In genomic region chr4:19575959-19576358, GRCh38 we compare ENCODE assay signal across 25 cellular contexts.
DNase-seq lines count a peak whose midpoint lies in the region; ATAC-seq and TF ChIP-seq lines count a peak whose summit lies in the region.
"Had no signal": no experiment of that assay in that cellular context is flagged by ENCODE, and none has a peak within 500 bp of the region (broad histone marks: within the 10 kb centered on the region; RNA-seq: fewer than 3 reads in every experiment).

No MANE protein-coding gene starts in this region.

- no peaks in the 10 kb centered on the region for H3K36me3 Mint-ChIP-seq in stimulated activated naive B cell treated with anti-CD40 and anti-IgM and Interleukin-4, amounts not matched to agents 10 μg/mL and 1 μg/mL and 100 μg/mL, for 72 hours
- H3K36me3 Mint-ChIP-seq: activated CD8-positive, alpha-beta memory T cell treated with anti-CD3 and anti-CD28 coated beads, Interleukin-2, amount 10 ng/mL, durations not matched to agents 7 days and 5 days; CD4-positive, alpha-beta memory T cell had no signal

- H3K4me2 ChIP-seq in smooth muscle cell, result no peak overlapping the region
- H3K4me2 ChIP-seq: A549 had no signal

- WGBS in smooth muscle cell (ENCODE audit: low lambda C conversion rate), result 92% methylated on average over 5 of the region's 5 CpGs

- H3K36me3 ChIP-seq in smooth muscle cell (ENCODE audit: low read depth), result no peaks in the 10 kb centered on the region
- H3K36me3 ChIP-seq: brain microvascular endothelial cell, upper lobe of right lung had no signal

- peak; percentile 55 to 74 for ATAC-seq in stimulated activated naive B cell treated with anti-CD40 and anti-IgM and Interleukin-4, amounts not matched to agents 10 μg/mL and 1 μg/mL and 100 μg/mL, for 72 hours (replicated peaks)
- ATAC-seq in GM18505 (IDR thresholded peaks at IDR 0.05; ENCODE audit: unreplicated experiment), result no peak
- ATAC-seq: A549; activated CD8-positive, alpha-beta memory T cell treated with anti-CD3 and anti-CD28 coated beads, Interleukin-2, amount 10 ng/mL, durations not matched to agents 7 days and 5 days; activated naive CD8-positive, alpha-beta T cell treated with anti-CD3 and anti-CD28 coated beads, Interleukin-2, amount 50 U/mL, for 24 hours; activated T-helper 17 cell treated with anti-CD3 and anti-CD28 coated beads, Interleukin-2, amount 50 U/mL, for 72 hours; natural killer cell treated with Interleukin-12 subunit alpha and Interleukin-12 subunit beta and Interleukin-15 and Interleukin-18, amount 100 ng/mL, for 72 hours; stimulated activated naive CD8-positive, alpha-beta T cell treated with anti-CD3 and anti-CD28 coated beads, Interleukin-15, amount 100 ng/mL, for 72 hours; upper lobe of right lung had no signal

- H3K79me2 ChIP-seq in smooth muscle cell (ENCODE audit: low read depth), result no peaks in the 10 kb centered on the region

- DNase-seq in SIG-M5 treated with dmso at 0.1 percent for 504 hours (lab: John Stamatoyannopoulos, UW; ENCODE audit: unreplicated experiment), result peak; percentile 5
- DNase-seq in SIG-M5 (lab: John Stamatoyannopoulos, UW), result no peak
- peak; percentile 62 for DNase-seq in MV-4-11 (lab: John Stamatoyannopoulos, UW)
- peak; percentile 29 for DNase-seq in epithelial cell of esophagus (ENCODE audit: low read depth)
- DNase-seq in stimulated activated naive B cell treated with anti-CD40 and anti-IgM and Interleukin-4, amounts not matched to agents 10 μg/mL and 1 μg/mL and 100 μg/mL, for 72 hours, result peak; percentile 0
- DNase-seq in smooth muscle cell (lab: John Stamatoyannopoulos, UW; ENCODE audit: unreplicated experiment), result no peak
- DNase-seq in stimulated activated naive CD4-positive, alpha-beta T cell (lab: John Stamatoyannopoulos, UW), result no peak
- DNase-seq: activated CD4-positive, alpha-beta T cell treated with anti-CD3 and anti-CD28 coated beads for 4 hours; activated CD8-positive, alpha-beta memory T cell treated with anti-CD3 and anti-CD28 coated beads, Interleukin-2, amount 10 ng/mL, durations not matched to agents 7 days and 5 days; activated naive CD8-positive, alpha-beta T cell treated with anti-CD3 and anti-CD28 coated beads, Interleukin-2, amount 50 U/mL, for 24 hours; brain microvascular endothelial cell; CD4-positive, alpha-beta memory T cell; DND-41; foreskin melanocyte; kidney glomerular epithelial cell; NCI-H187; NCI-H774; stimulated activated CD4-positive, alpha-beta T cell treated with anti-CD3 and anti-CD28 coated beads, Interleukin-1b, Interleukin-23, amount 100 ng/mL, for 48 hours; stimulated activated naive CD8-positive, alpha-beta T cell treated with anti-CD3 and anti-CD28 coated beads, Interleukin-15, amount 100 ng/mL, for 72 hours; upper lobe of right lung had no signal

- H3K4me3 ChIP-seq in epithelial cell of esophagus (ENCODE audit: low read length) (no peak overlapping the region), smooth muscle cell (no peak overlapping the region)
- H3K4me3 ChIP-seq: A549, coronary artery, upper lobe of right lung had no signal

- no peak overlapping the region for H2AFZ ChIP-seq in smooth muscle cell (ENCODE audit: low read depth)

- H3K27me3 ChIP-seq in smooth muscle cell (ENCODE audit: low read depth), result no peaks in the 10 kb centered on the region
- H3K27me3 ChIP-seq: brain microvascular endothelial cell, upper lobe of right lung had no signal

- no peak overlapping the region for H3K9ac ChIP-seq in smooth muscle cell (ENCODE audit: low read depth)

- no peaks in the 10 kb centered on the region for H3F3A ChIP-seq in smooth muscle cell (ENCODE audit: low read depth)

- H4K20me1 ChIP-seq in smooth muscle cell (ENCODE audit: low read depth), result no peaks in the 10 kb centered on the region

- no peak overlapping the region for H3K27ac ChIP-seq in smooth muscle cell (ENCODE audit: low read depth)
- H3K27ac ChIP-seq: A549, brain microvascular endothelial cell, coronary artery, upper lobe of right lung had no signal

- no peaks in the 10 kb centered on the region for H3K4me1 ChIP-seq in smooth muscle cell (ENCODE audit: low read depth)
- H3K4me1 ChIP-seq: A549, upper lobe of right lung had no signal

- TF ChIP-seq POLR2A in GM18505 (IDR thresholded peaks at IDR 0.05; ENCODE audit: borderline replicate concordance, extremely low read depth, insufficient read depth, insufficient read length), result no peak

- no peak overlapping the region for H3K4me3 Mint-ChIP-seq in stimulated activated naive B cell treated with anti-CD40 and anti-IgM and Interleukin-4, amounts not matched to agents 10 μg/mL and 1 μg/mL and 100 μg/mL, for 72 hours
- H3K4me3 Mint-ChIP-seq: activated CD8-positive, alpha-beta memory T cell treated with anti-CD3 and anti-CD28 coated beads, Interleukin-2, amount 10 ng/mL, durations not matched to agents 7 days and 5 days; activated naive CD8-positive, alpha-beta T cell treated with anti-CD3 and anti-CD28 coated beads, Interleukin-2, amount 50 U/mL, for 24 hours; activated T-helper 17 cell treated with anti-CD3 and anti-CD28 coated beads, Interleukin-2, amount 50 U/mL, for 72 hours; CD4-positive, alpha-beta memory T cell; natural killer cell treated with Interleukin-12 subunit alpha and Interleukin-12 subunit beta and Interleukin-15 and Interleukin-18, amount 100 ng/mL, for 72 hours; stimulated activated naive CD8-positive, alpha-beta T cell treated with anti-CD3 and anti-CD28 coated beads, Interleukin-15, amount 100 ng/mL, for 72 hours had no signal

- no peaks in the 10 kb centered on the region for H3K9me3 ChIP-seq in smooth muscle cell (replicated peaks; ENCODE audit: low read depth)
- H3K9me3 ChIP-seq: A549, upper lobe of right lung had no signal

- H3K4me1 Mint-ChIP-seq in stimulated activated naive B cell treated with anti-CD40 and anti-IgM and Interleukin-4, amounts not matched to agents 10 μg/mL and 1 μg/mL and 100 μg/mL, for 72 hours, result peaks cover 0 to 3% of the 10 kb centered on the region in 2 donors
- H3K4me1 Mint-ChIP-seq: activated CD8-positive, alpha-beta memory T cell treated with anti-CD3 and anti-CD28 coated beads, Interleukin-2, amount 10 ng/mL, durations not matched to agents 7 days and 5 days; activated naive CD8-positive, alpha-beta T cell treated with anti-CD3 and anti-CD28 coated beads, Interleukin-2, amount 50 U/mL, for 24 hours; activated T-helper 17 cell treated with anti-CD3 and anti-CD28 coated beads, Interleukin-2, amount 50 U/mL, for 72 hours; CD4-positive, alpha-beta memory T cell; stimulated activated naive CD8-positive, alpha-beta T cell treated with anti-CD3 and anti-CD28 coated beads, Interleukin-15, amount 100 ng/mL, for 72 hours had no signal

- H3K27me3 Mint-ChIP-seq in stimulated activated naive B cell treated with anti-CD40 and anti-IgM and Interleukin-4, amounts not matched to agents 10 μg/mL and 1 μg/mL and 100 μg/mL, for 72 hours, result no peaks in the 10 kb centered on the region
- H3K27me3 Mint-ChIP-seq: activated CD8-positive, alpha-beta memory T cell treated with anti-CD3 and anti-CD28 coated beads, Interleukin-2, amount 10 ng/mL, durations not matched to agents 7 days and 5 days; activated naive CD8-positive, alpha-beta T cell treated with anti-CD3 and anti-CD28 coated beads, Interleukin-2, amount 50 U/mL, for 24 hours; activated T-helper 17 cell treated with anti-CD3 and anti-CD28 coated beads, Interleukin-2, amount 50 U/mL, for 72 hours; CD4-positive, alpha-beta memory T cell; natural killer cell treated with Interleukin-12 subunit alpha and Interleukin-12 subunit beta and Interleukin-15 and Interleukin-18, amount 100 ng/mL, for 72 hours; stimulated activated naive CD8-positive, alpha-beta T cell treated with anti-CD3 and anti-CD28 coated beads, Interleukin-15, amount 100 ng/mL, for 72 hours had no signal

- no peak overlapping the region for H3K27ac Mint-ChIP-seq in stimulated activated naive B cell treated with anti-CD40 and anti-IgM and Interleukin-4, amounts not matched to agents 10 μg/mL and 1 μg/mL and 100 μg/mL, for 72 hours
- H3K27ac Mint-ChIP-seq: activated CD8-positive, alpha-beta memory T cell treated with anti-CD3 and anti-CD28 coated beads, Interleukin-2, amount 10 ng/mL, durations not matched to agents 7 days and 5 days; activated naive CD8-positive, alpha-beta T cell treated with anti-CD3 and anti-CD28 coated beads, Interleukin-2, amount 50 U/mL, for 24 hours; activated T-helper 17 cell treated with anti-CD3 and anti-CD28 coated beads, Interleukin-2, amount 50 U/mL, for 72 hours; CD4-positive, alpha-beta memory T cell; natural killer cell treated with Interleukin-12 subunit alpha and Interleukin-12 subunit beta and Interleukin-15 and Interleukin-18, amount 100 ng/mL, for 72 hours; stimulated activated naive CD8-positive, alpha-beta T cell treated with anti-CD3 and anti-CD28 coated beads, Interleukin-15, amount 100 ng/mL, for 72 hours had no signal

- TF ChIP-seq CTCF in epithelial cell of esophagus (IDR thresholded peaks at IDR 0.05; ENCODE audit: insufficient read depth, low read depth, low read length, missing control alignments), result no peak
- no peak for TF ChIP-seq CTCF in smooth muscle cell (IDR thresholded peaks at IDR 0.05; ENCODE audit: borderline replicate concordance, insufficient read depth, poor library complexity, severe bottlenecking)

- H3K9me3 Mint-ChIP-seq in stimulated activated naive B cell treated with anti-CD40 and anti-IgM and Interleukin-4, amounts not matched to agents 10 μg/mL and 1 μg/mL and 100 μg/mL, for 72 hours, result peaks cover 3% of the 10 kb centered on the region in 2 donors

Comparison
In these comparisons a context has a peak if more than half of its experiments do, and no peak if none do; other contexts are left out.
1. DNase-seq: peak in SIG-M5 treated with dmso at 0.1 percent for 504 hours (single experiment), MV-4-11 (single experiment), epithelial cell of esophagus (single experiment) and stimulated activated naive B cell treated with anti-CD40 and anti-IgM and Interleukin-4, amounts not matched to agents 10 μg/mL and 1 μg/mL and 100 μg/mL, for 72 hours (single experiment); none in SIG-M5 (single experiment), smooth muscle cell (single experiment) and stimulated activated naive CD4-positive, alpha-beta T cell (0 of 6).